ENCODE assay signal across 8 cellular contexts in the genomic region with DNA sequence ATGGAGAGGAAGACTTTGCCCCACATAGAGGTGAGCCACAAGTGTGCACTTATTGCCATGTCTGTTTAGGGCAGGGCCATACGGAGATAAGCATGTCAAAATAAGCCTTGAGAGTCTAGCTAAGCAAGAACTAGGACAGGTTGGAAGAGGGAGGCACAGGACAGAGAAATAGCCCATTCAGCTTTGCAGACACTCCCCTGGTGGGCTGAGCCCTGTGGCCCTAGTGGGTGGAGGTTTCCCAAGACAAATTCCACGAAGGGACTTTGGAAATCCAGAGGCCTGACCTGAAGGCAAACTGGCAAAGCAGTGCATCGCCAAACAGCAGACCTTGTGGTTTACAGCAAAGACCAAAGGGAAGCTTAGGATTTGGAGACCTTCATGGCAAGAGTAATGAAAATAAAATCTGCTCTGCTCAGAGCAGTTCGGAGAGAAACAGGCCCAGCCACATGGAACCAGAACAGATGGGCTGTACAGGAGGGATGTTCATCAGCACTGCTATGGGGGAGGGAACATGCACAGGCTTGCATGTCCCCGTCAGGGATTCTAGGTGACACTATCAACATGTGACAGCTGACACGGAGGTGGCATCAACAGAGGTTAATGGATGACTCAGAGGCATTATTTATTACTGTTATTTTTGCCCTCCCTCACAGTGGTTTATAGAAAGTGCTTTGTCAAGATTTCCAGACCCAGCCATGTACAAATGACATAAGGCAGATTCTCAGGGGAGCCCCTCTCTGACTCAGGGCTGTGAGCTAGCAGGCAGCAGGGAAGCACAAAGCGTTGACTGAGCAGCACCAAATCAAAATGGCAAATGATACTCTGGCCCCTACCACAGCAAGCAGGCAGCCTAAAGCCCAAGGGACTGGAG.
A peak's percentile ranks its signal among the peaks of the same experiment; 100 is the strongest.
DNase-seq lines count a peak whose midpoint lies in the region; ATAC-seq and TF ChIP-seq lines count a peak whose summit lies in the region.

No MANE protein-coding gene starts in this region.

- no peaks in the 10 kb centered on the region for H3K36me3 ChIP-seq in subcutaneous abdominal adipose tissue (ENCODE audit: control insufficient read depth in 5 of 5, insufficient read depth in 5 of 5, low read length in 5 of 5)

- peaks cover 6 to 47% (median 37%) of the 10 kb centered on the region in 5 donors for H3K4me1 ChIP-seq in subcutaneous abdominal adipose tissue (ENCODE audit: control insufficient read depth in 5 of 5, insufficient read depth in 5 of 5, low read length in 5 of 5)

- H3K27ac ChIP-seq in subcutaneous abdominal adipose tissue (ENCODE audit: low read depth, low read length), result peak overlapping the region; percentile 80

- H3K27ac Mint-ChIP-seq in activated CD4-positive, alpha-beta T cell treated with anti-CD3 and anti-CD28 coated beads, Interleukin-2, amount 10 ng/mL, durations not matched to agents 24 days and 14 days, result peak overlapping the region; percentile 25
- H3K27ac Mint-ChIP-seq in endothelial cell (ENCODE audit: unreplicated experiment), result no peak overlapping the region

- no peaks in the 10 kb centered on the region for H3K27me3 ChIP-seq in subcutaneous abdominal adipose tissue (ENCODE audit: control insufficient read depth in 5 of 5, insufficient read depth in 4 of 5, low read length in 5 of 5)

- peak; percentile 61 for ATAC-seq in HG03103 (IDR thresholded peaks at IDR 0.05; ENCODE audit: low read depth, unreplicated experiment)

- H3K4me1 Mint-ChIP-seq in activated CD4-positive, alpha-beta T cell treated with anti-CD3 and anti-CD28 coated beads, Interleukin-2, amount 10 ng/mL, durations not matched to agents 24 days and 14 days, result peaks cover 8% of the 10 kb centered on the region
- H3K4me1 Mint-ChIP-seq in endothelial cell (ENCODE audit: unreplicated experiment), result peaks cover 2% of the 10 kb centered on the region

- H3K4me3 ChIP-seq in subcutaneous abdominal adipose tissue (ENCODE audit: low read depth in 1 of 5, low read length in 5 of 5), result no peak overlapping the region

- no peak for TF ChIP-seq CTCF in endothelial cell (IDR thresholded peaks at IDR 0.05; ENCODE audit: unreplicated experiment)

- H3K36me3 Mint-ChIP-seq in activated CD4-positive, alpha-beta T cell treated with anti-CD3 and anti-CD28 coated beads, Interleukin-2, amount 10 ng/mL, durations not matched to agents 24 days and 14 days (ENCODE audit: low read depth), result no peaks in the 10 kb centered on the region
- no peaks in the 10 kb centered on the region for H3K36me3 Mint-ChIP-seq in endothelial cell (ENCODE audit: low read depth, unreplicated experiment)

- H3K4me3 Mint-ChIP-seq in activated CD4-positive, alpha-beta T cell treated with anti-CD3 and anti-CD28 coated beads, Interleukin-2, amount 10 ng/mL, durations not matched to agents 24 days and 14 days, result no peak overlapping the region
- H3K4me3 Mint-ChIP-seq in endothelial cell (ENCODE audit: unreplicated experiment), result no peak overlapping the region

- H3K9me3 ChIP-seq in subcutaneous abdominal adipose tissue (ENCODE audit: control insufficient read depth in 5 of 5, low read length in 5 of 5), result no peaks in the 10 kb centered on the region

- no peak overlapping the region for H3K9ac ChIP-seq in subcutaneous abdominal adipose tissue (ENCODE audit: low read length in 5 of 5)

- DNase-seq in D341Med (ENCODE audit: low spot score) (peak; percentile 47), GM19240 (ENCODE audit: insufficient read length, low spot score) (peak; percentile 47), kidney tubule cell (ENCODE audit: low spot score) (peak; percentile 79), endothelial cell (ENCODE audit: low spot score) (no peak), NCI-H2196 (lab: John Stamatoyannopoulos, UW; ENCODE audit: unreplicated experiment) (no peak)
- no peak for DNase-seq in activated CD4-positive, alpha-beta T cell treated with anti-CD3 and anti-CD28 coated beads, Interleukin-2, amount 10 ng/mL, durations not matched to agents 24 days and 14 days

- peaks cover 3% of the 10 kb centered on the region for H3K27me3 Mint-ChIP-seq in activated CD4-positive, alpha-beta T cell treated with anti-CD3 and anti-CD28 coated beads, Interleukin-2, amount 10 ng/mL, durations not matched to agents 24 days and 14 days
- peaks cover 12% of the 10 kb centered on the region for H3K27me3 Mint-ChIP-seq in endothelial cell (ENCODE audit: unreplicated experiment)

- intact Hi-C loops in activated CD4-positive, alpha-beta T cell treated with anti-CD3 and anti-CD28 coated beads, Interleukin-2, amount 10 ng/mL, durations not matched to agents 24 days and 14 days (cut with micrococcal nuclease), result no loop called here

- peaks cover 13% of the 10 kb centered on the region for H3K9me3 Mint-ChIP-seq in activated CD4-positive, alpha-beta T cell treated with anti-CD3 and anti-CD28 coated beads, Interleukin-2, amount 10 ng/mL, durations not matched to agents 24 days and 14 days
- H3K9me3 Mint-ChIP-seq in endothelial cell (ENCODE audit: unreplicated experiment), result no peaks in the 10 kb centered on the region

Comparison
In these comparisons a context has a peak if more than half of its experiments do, and no peak if none do; other contexts are left out.
1. DNase-seq: peak in D341Med (single experiment), GM19240 (single experiment) and kidney tubule cell (single experiment); none in activated CD4-positive, alpha-beta T cell treated with anti-CD3 and anti-CD28 coated beads, Interleukin-2, amount 10 ng/mL, durations not matched to agents 24 days and 14 days (single experiment), endothelial cell (single experiment) and NCI-H2196 (single experiment).